Comparison of ENCODE assay signal across 8 cellular contexts in genomic region chr2:27891820-27892105, GRCh38. TPM values are rescaled to one million over a fixed set of nuclear protein-coding genes. Genes with fewer than 3 reads are reported as not detected.
DNase-seq lines count a peak whose midpoint lies in the region; ATAC-seq and TF ChIP-seq lines count a peak whose summit lies in the region.

No MANE protein-coding gene starts in this region.

- H3K9me2 ChIP-seq in Karpas-422 (replicated peaks; ENCODE audit: insufficient read depth, low read length): no peaks in the 10 kb centered on the region

- peaks cover 29 to 68% (median 53%) of the 10 kb centered on the region in 4 donors for H3K4me1 Mint-ChIP-seq in CD4-positive, alpha-beta memory T cell
- H3K4me1 Mint-ChIP-seq in central memory CD8-positive, alpha-beta T cell: peaks cover 51% of the 10 kb centered on the region
- peaks cover 38% of the 10 kb centered on the region for H3K4me1 Mint-ChIP-seq in nephron progenitor cell

- H3K4me3 ChIP-seq in CD4-positive, alpha-beta memory T cell (ENCODE audit: low read length in 2 of 2): no peak overlapping the region
- H3K4me3 ChIP-seq in Karpas-422 (ENCODE audit: low read length): peak overlapping the region; percentile 89

- H3K27me3 ChIP-seq in CD4-positive, alpha-beta memory T cell (ENCODE audit: insufficient read depth, low read length): no peaks in the 10 kb centered on the region
- no peaks in the 10 kb centered on the region for H3K27me3 ChIP-seq in Karpas-422 (ENCODE audit: low read length)

- no peaks in the 10 kb centered on the region for H3K9me3 ChIP-seq in CD4-positive, alpha-beta memory T cell (ENCODE audit: control insufficient read depth in 1 of 2, low read length in 2 of 2)
- H3K9me3 ChIP-seq in Karpas-422 (ENCODE audit: low read length): no peaks in the 10 kb centered on the region

- H3K9me3 Mint-ChIP-seq in CD4-positive, alpha-beta memory T cell: peaks cover 0 to 9% (median 0%) of the 10 kb centered on the region in 8 donors
- no peaks in the 10 kb centered on the region for H3K9me3 Mint-ChIP-seq in central memory CD8-positive, alpha-beta T cell
- no peaks in the 10 kb centered on the region for H3K9me3 Mint-ChIP-seq in nephron progenitor cell

- H3K4me1 ChIP-seq in CD4-positive, alpha-beta memory T cell (ENCODE audit: insufficient read depth, low read length): peaks cover 50% of the 10 kb centered on the region
- peaks cover 33% of the 10 kb centered on the region for H3K4me1 ChIP-seq in Karpas-422 (ENCODE audit: low read length)

- peak overlapping the region; percentile 87 for H3K9ac ChIP-seq in Karpas-422 (ENCODE audit: low read length)

- peaks cover 26% of the 10 kb centered on the region for H3K79me2 ChIP-seq in Karpas-422 (ENCODE audit: low read length)

- H4K20me1 ChIP-seq in Karpas-422 (ENCODE audit: insufficient read depth, low read depth, low read length): no peaks in the 10 kb centered on the region

- no peak for TF ChIP-seq CTCF in nephron progenitor cell (IDR thresholded peaks at IDR 0.05)

- ATAC-seq in central memory CD8-positive, alpha-beta T cell (replicated peaks; ENCODE audit: extremely low read depth, poor library complexity, severe bottlenecking): no peak
- ATAC-seq in HG03342 (IDR thresholded peaks at IDR 0.05; ENCODE audit: unreplicated experiment) (no peak), GM19455 (IDR thresholded peaks at IDR 0.05; ENCODE audit: unreplicated experiment) (no peak), HG02763 (IDR thresholded peaks at IDR 0.05; ENCODE audit: unreplicated experiment) (no peak)

- peak overlapping the region; percentile 98 for H3K27ac ChIP-seq in CD4-positive, alpha-beta memory T cell (ENCODE audit: low read depth, low read length)
- no peak overlapping the region for H3K27ac ChIP-seq in Karpas-422 (ENCODE audit: low read length)

- intact Hi-C loops in CD4-positive, alpha-beta memory T cell (cut with micrococcal nuclease): loop anchor here (5.0 to 10.0 kb wide), 3 partner anchors 731 to 1544 kb away; partner anchors contain the start of genes ADGRF3, PPP1CB and SELENOI

- H3K36me3 ChIP-seq in CD4-positive, alpha-beta memory T cell (ENCODE audit: insufficient read depth, low read length): peaks cover 8% of the 10 kb centered on the region
- H3K36me3 ChIP-seq in Karpas-422 (ENCODE audit: insufficient read depth, low read length): no peaks in the 10 kb centered on the region

- H3K4me2 ChIP-seq in Karpas-422 (ENCODE audit: low read depth, low read length, poor library complexity, severe bottlenecking): peak overlapping the region; percentile 98

- H3K27me3 Mint-ChIP-seq in CD4-positive, alpha-beta memory T cell: peaks cover 1 to 5% of the 10 kb centered on the region in 2 donors
- peaks cover 10% of the 10 kb centered on the region for H3K27me3 Mint-ChIP-seq in central memory CD8-positive, alpha-beta T cell
- H3K27me3 Mint-ChIP-seq in nephron progenitor cell (ENCODE audit: low read depth, poor library complexity): no peaks in the 10 kb centered on the region

- H2AFZ ChIP-seq in Karpas-422 (ENCODE audit: low read length): peak overlapping the region; percentile 86; the same call in 1 of the 2 replicates

- peak overlapping the region in 5 of 8 donors; percentile 93 to 100 (median 98) for H3K4me3 Mint-ChIP-seq in CD4-positive, alpha-beta memory T cell
- peak overlapping the region; percentile 90 for H3K4me3 Mint-ChIP-seq in central memory CD8-positive, alpha-beta T cell
- H3K4me3 Mint-ChIP-seq in nephron progenitor cell: peak overlapping the region; percentile 98

- CTCF ChIA-PET in CD4-positive, alpha-beta memory T cell (lab: Charles Lee; ENCODE audit: partially characterized antibody): no interaction called here

- DNase-seq in CD4-positive, alpha-beta memory T cell: peak in 1 of 5 donors; percentile 34
- DNase-seq in Karpas-422: no peak
- no peak for DNase-seq in central memory CD8-positive, alpha-beta T cell (ENCODE audit: low spot score in 2 of 2)
- no peak for DNase-seq in nephron progenitor cell
- DNase-seq in COR-L47 (lab: John Stamatoyannopoulos, UW): no peak

- H3K36me3 Mint-ChIP-seq in CD4-positive, alpha-beta memory T cell: peaks cover 19 to 49% of the 10 kb centered on the region in 2 donors
- peaks cover 34% of the 10 kb centered on the region for H3K36me3 Mint-ChIP-seq in central memory CD8-positive, alpha-beta T cell (ENCODE audit: insufficient read depth)
- peaks cover 29% of the 10 kb centered on the region for H3K36me3 Mint-ChIP-seq in nephron progenitor cell (ENCODE audit: low read depth)

- H3K27ac Mint-ChIP-seq in CD4-positive, alpha-beta memory T cell: peak overlapping the region; percentile 100
- H3K27ac Mint-ChIP-seq in central memory CD8-positive, alpha-beta T cell (ENCODE audit: low read depth): peak overlapping the region; percentile 99
- H3K27ac Mint-ChIP-seq in nephron progenitor cell: peak overlapping the region; percentile 47

- POLR2A ChIA-PET in CD4-positive, alpha-beta memory T cell (lab: Charles Lee; ENCODE audit: partially characterized antibody): no interaction called here

RNA-seq across cellular contexts. Expression of gene BABAM2, which starts 1.2 kb away (rescaled TPM):
- 10 to 100 TPM; 37.3 to 41.2 TPM for total RNA-seq in CD4-positive, alpha-beta memory T cell
- 10 to 100 TPM; 55.2 to 60.1 TPM for polyA plus RNA-seq in CD4-positive, alpha-beta memory T cell
- total RNA-seq in Karpas-422 (2014; rRNA removed; shearing (Covaris generic); ENCODE audit: low replicate concordance): 32.9 and 40.8 TPM in 2 replicates

RNA-seq across cellular contexts. Expression of gene RBKS, which starts 1.6 kb away (rescaled TPM):
- total RNA-seq in CD4-positive, alpha-beta memory T cell: 1 to 10 TPM; 1.2 to 1.7 TPM
- 1 to 10 TPM; 2.5 to 5.9 TPM for polyA plus RNA-seq in CD4-positive, alpha-beta memory T cell
- total RNA-seq in Karpas-422 (2014; rRNA removed; shearing (Covaris generic); ENCODE audit: low replicate concordance): 0.90 and 1.6 TPM in 2 replicates

Comparison
In these comparisons a context has a peak if more than half of its experiments do, and no peak if none do; other contexts are left out.
1. H3K27ac Mint-ChIP-seq: peak in every context shown above with its lines; median percentile 100 in CD4-positive, alpha-beta memory T cell; 99 in central memory CD8-positive, alpha-beta T cell; 47 in nephron progenitor cell.